Comparison of ENCODE assay signal across 1 cellular context in genomic region chr2:2636813-2637212, GRCh38.
TF ChIP-seq lines count a peak whose summit lies in the region.

No MANE protein-coding gene starts in this region.

TF ChIP-seq in H1, 55 proteins besides CTCF, POLR2A, EP300 and RAD21:
- no peak for TF ChIP-seq EGR1 (IDR thresholded peaks at IDR 0.05; ENCODE audit: borderline replicate concordance, low read depth, low read length)
- TF ChIP-seq CREB1 (IDR thresholded peaks at IDR 0.05): no peak
- TF ChIP-seq GTF2F1 (IDR thresholded peaks at IDR 0.05; ENCODE audit: borderline replicate concordance, low read depth, low read length): no peak
- no peak for TF ChIP-seq JUN (IDR thresholded peaks at IDR 0.05; ENCODE audit: low read depth, low read length)
- no peak for TF ChIP-seq SRF (IDR thresholded peaks at IDR 0.05; ENCODE audit: low read depth, low read length)
- no peak for TF ChIP-seq HDAC6 (IDR thresholded peaks at IDR 0.05; ENCODE audit: low read depth, low read length)
- TF ChIP-seq RXRA (IDR thresholded peaks at IDR 0.05; ENCODE audit: insufficient read depth, low read depth, low read length): no peak
- no peak for TF ChIP-seq SP2 (IDR thresholded peaks at IDR 0.05; ENCODE audit: low read length)
- TF ChIP-seq PHF8 (conservative IDR thresholded peaks at IDR 0.05; ENCODE audit: low read depth, low read length): no peak
- no peak for TF ChIP-seq BACH1 (IDR thresholded peaks at IDR 0.05; ENCODE audit: low read length)
- no peak for TF ChIP-seq SIX5 (IDR thresholded peaks at IDR 0.05; ENCODE audit: low read depth, low read length)
- TF ChIP-seq CEBPB (IDR thresholded peaks at IDR 0.05; ENCODE audit: low read depth, low read length): no peak
- TF ChIP-seq TCF12 (IDR thresholded peaks at IDR 0.05; ENCODE audit: low read depth, low read length): no peak
- no peak for TF ChIP-seq HDAC2 (IDR thresholded peaks at IDR 0.05; ENCODE audit: borderline replicate concordance in 1 of 2, low read depth in 2 of 2, low read length in 2 of 2)
- TF ChIP-seq SP1 (IDR thresholded peaks at IDR 0.05; ENCODE audit: low read depth, low read length): no peak
- no peak for TF ChIP-seq CTBP2 (IDR thresholded peaks at IDR 0.05; ENCODE audit: borderline replicate concordance, insufficient read depth, insufficient read length, low read length)
- TF ChIP-seq SAP30 (IDR thresholded peaks at IDR 0.05; ENCODE audit: insufficient read depth, insufficient replicate concordance, low read length): no peak
- no peak for TF ChIP-seq ATF2 (IDR thresholded peaks at IDR 0.05; ENCODE audit: low read length)
- TF ChIP-seq BRCA1 (IDR thresholded peaks at IDR 0.05; ENCODE audit: low read depth, low read length): no peak
- no peak for TF ChIP-seq USF2 (IDR thresholded peaks at IDR 0.05; ENCODE audit: low read length)
